In the genomic region with DNA sequence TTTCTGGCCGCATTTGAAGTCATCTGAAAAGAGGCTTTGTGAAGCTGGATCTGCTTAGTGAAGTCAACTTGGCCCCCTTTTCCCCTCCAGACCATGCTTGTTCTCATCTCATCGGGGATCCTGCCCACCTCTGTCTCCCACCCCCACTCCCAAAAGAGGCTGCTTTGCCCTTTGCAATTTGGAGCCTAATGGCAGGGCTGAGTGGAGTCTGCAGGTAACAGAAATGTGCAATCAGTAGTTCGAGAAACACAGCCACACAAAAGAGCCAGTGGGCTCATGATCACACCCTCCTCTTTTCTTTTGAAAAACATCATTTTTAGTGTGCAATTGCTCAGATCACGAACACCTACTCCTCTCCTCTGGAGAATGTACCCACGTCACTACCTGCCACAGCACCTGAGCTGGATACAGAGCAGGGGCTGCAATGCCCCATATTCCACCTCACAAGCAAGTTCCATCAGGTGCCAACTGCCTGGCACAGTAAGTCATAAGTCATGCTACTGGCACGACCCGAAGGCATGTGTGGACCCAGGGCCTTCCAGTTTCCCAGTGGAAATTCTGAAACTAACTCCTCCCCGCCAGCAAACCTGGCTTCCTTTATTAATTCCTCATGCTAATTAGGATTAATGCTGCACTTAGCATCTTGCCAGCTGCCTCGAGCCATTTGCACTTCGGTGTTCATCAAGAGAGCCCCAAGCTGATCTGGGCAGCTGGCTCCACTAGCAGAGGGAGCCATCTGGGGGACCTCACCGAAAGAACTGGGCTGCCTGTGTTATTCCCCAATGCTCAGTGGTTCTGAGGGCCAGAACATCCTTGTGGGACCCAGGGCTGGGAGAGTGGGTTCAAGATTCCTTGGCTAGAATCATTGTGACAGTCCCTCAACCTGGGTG, we compare ENCODE assay signal across 13 cellular contexts. TPM values are rescaled to one million over a fixed set of nuclear protein-coding genes. Genes with fewer than 3 reads are reported as not detected.
A peak's percentile ranks its signal among the peaks of the same experiment; 100 is the strongest.
DNase-seq lines count a peak whose midpoint lies in the region; ATAC-seq and TF ChIP-seq lines count a peak whose summit lies in the region.
"Had no signal": no experiment of that assay in that cellular context is flagged by ENCODE, and none has a peak within 500 bp of the region (broad histone marks: within the 10 kb centered on the region; RNA-seq: fewer than 3 reads in every experiment).

No MANE protein-coding gene starts in this region.

- H3K79me2 ChIP-seq in SK-N-SH (ENCODE audit: insufficient read depth): peaks cover 15% of the 10 kb centered on the region; the same call in 1 of the 2 replicates

- peaks cover 0 to 4% of the 10 kb centered on the region in 2 experiments for H3K36me3 ChIP-seq in SK-N-SH (replicated peaks in 1 of 2; ENCODE audit: control insufficient read depth in 1 of 2, insufficient read depth in 2 of 2, low read length in 1 of 2)
- H3K36me3 ChIP-seq in prostate gland: no peaks in the 10 kb centered on the region
- H3K36me3 ChIP-seq: HAP-1 had no signal

- peaks cover 18% of the 10 kb centered on the region for H4K20me1 ChIP-seq in SK-N-SH (ENCODE audit: insufficient read depth)

- TF ChIP-seq EP300 in SK-N-SH (IDR thresholded peaks at IDR 0.05; ENCODE audit: borderline replicate concordance in 1 of 2, low read depth in 1 of 2, low read length in 1 of 2): peak in 1 of 2 experiments; percentile 95; a peak in 2 of 4 replicates

- no peak overlapping the region for H2AFZ ChIP-seq in SK-N-SH (ENCODE audit: low read depth)

- peak; percentile 57 for TF ChIP-seq RAD21 in SK-N-SH (IDR thresholded peaks at IDR 0.05; ENCODE audit: low read length)

- H3K4me2 ChIP-seq in SK-N-SH: peak overlapping the region; percentile 90

- ATAC-seq in GM21619 (IDR thresholded peaks at IDR 0.05; ENCODE audit: unreplicated experiment): no peak
- ATAC-seq in GM21367 (IDR thresholded peaks at IDR 0.05; ENCODE audit: unreplicated experiment): no peak

- no peaks in the 10 kb centered on the region for H3K27me3 ChIP-seq in SK-N-SH (ENCODE audit: insufficient read depth)
- H3K27me3 ChIP-seq in prostate gland (replicated peaks; ENCODE audit: insufficient read depth): no peaks in the 10 kb centered on the region

- CTCF ChIA-PET in SK-N-SH (lab: Yijun Ruan, JAX): interaction anchor here (0.6 to 2.8 kb wide), 14 partner anchors 8 to 497 kb away, joined by 3 to 21 read pairs (median 4); no protein-coding TSS in a partner anchor

- H3K4me3 Mint-ChIP-seq in activated T-cell treated with anti-CD3 and anti-CD28 coated beads, Interleukin-2, amount 50 U/mL, for 24 hours: peak overlapping the region; percentile 67
- H3K4me3 Mint-ChIP-seq in glutamatergic neuron (ENCODE audit: unreplicated experiment): peak overlapping the region; percentile 89

- H3K27ac ChIP-seq in SK-N-SH (ENCODE audit: low read depth in 2 of 2, low read length in 1 of 2): peak overlapping the region in 1 of 2 experiments; percentile 97; a peak in 2 of 4 replicates
- peak overlapping the region; percentile 6 to 78 for H3K27ac ChIP-seq in prostate gland

- H3K9ac ChIP-seq in SK-N-SH: no peak overlapping the region

- TF ChIP-seq CTCF in SK-N-SH (IDR thresholded peaks at IDR 0.05): no peak
- no peak for TF ChIP-seq CTCF in glutamatergic neuron (IDR thresholded peaks at IDR 0.05; ENCODE audit: partially characterized antibody, unreplicated experiment)
- no peak for TF ChIP-seq CTCF in prostate gland (IDR thresholded peaks at IDR 0.05)

- H3F3A ChIP-seq in SK-N-SH (replicated peaks; ENCODE audit: insufficient read depth): peaks cover 4% of the 10 kb centered on the region

- H3K4me3 ChIP-seq in SK-N-SH (ENCODE audit: low read depth in 2 of 2, low read length in 1 of 2) (peak overlapping the region; percentile 50 to 93), prostate gland (peak overlapping the region; percentile 42 to 61)

- POLR2A ChIA-PET in SK-N-SH (lab: Yijun Ruan, JAX): interaction anchor here (0.8 to 5.8 kb wide), 21 partner anchors 9 to 196 kb away, joined by 3 to 95 read pairs (median 6); partner anchors contain the start of gene CACNG5

- H3K27ac Mint-ChIP-seq in activated T-cell treated with anti-CD3 and anti-CD28 coated beads, Interleukin-2, amount 50 U/mL, for 24 hours: no peak overlapping the region
- peak overlapping the region; percentile 67 for H3K27ac Mint-ChIP-seq in glutamatergic neuron (ENCODE audit: unreplicated experiment)

- no peak for DNase-seq in activated T-cell treated with anti-CD3 and anti-CD28 coated beads, Interleukin-2, amount 50 U/mL, for 24 hours
- DNase-seq in activated T-cell treated with anti-CD3 and anti-CD28 coated beads, Interleukin-2, amount 50 U/mL, for 1 hour: no peak
- DNase-seq in SK-N-SH: peak; percentile 68
- DNase-seq in glutamatergic neuron: peak; percentile 74
- DNase-seq in prostate gland (ENCODE audit: low spot score): no peak
- DNase-seq in ecto neural progenitor cell (ENCODE audit: low spot score): no peak
- DNase-seq: mesenchymal stem cell, NCI-H446 treated with DMSO at 0.1 percent for 48 hours had no signal

- no peaks in the 10 kb centered on the region for H3K9me2 ChIP-seq in SK-N-SH

- intact Hi-C loops in prostate gland (cut with DNase I): no loop called here

- peaks cover 8% of the 10 kb centered on the region for H3K4me1 Mint-ChIP-seq in activated T-cell treated with anti-CD3 and anti-CD28 coated beads, Interleukin-2, amount 50 U/mL, for 24 hours (ENCODE audit: low read depth)
- H3K4me1 Mint-ChIP-seq in glutamatergic neuron (ENCODE audit: low read depth, unreplicated experiment): peaks cover 43% of the 10 kb centered on the region

- H3K36me3 Mint-ChIP-seq in activated T-cell treated with anti-CD3 and anti-CD28 coated beads, Interleukin-2, amount 50 U/mL, for 24 hours (ENCODE audit: low read depth): no peaks in the 10 kb centered on the region
- H3K36me3 Mint-ChIP-seq in glutamatergic neuron (ENCODE audit: unreplicated experiment): peaks cover 7% of the 10 kb centered on the region

- no peaks in the 10 kb centered on the region for H3K9me3 Mint-ChIP-seq in activated T-cell treated with anti-CD3 and anti-CD28 coated beads, Interleukin-2, amount 50 U/mL, for 24 hours
- peaks cover 25% of the 10 kb centered on the region for H3K9me3 Mint-ChIP-seq in glutamatergic neuron (ENCODE audit: unreplicated experiment)

- peaks cover 85% of the 10 kb centered on the region for H3K27me3 Mint-ChIP-seq in activated T-cell treated with anti-CD3 and anti-CD28 coated beads, Interleukin-2, amount 50 U/mL, for 24 hours
- peaks cover 41% of the 10 kb centered on the region for H3K27me3 Mint-ChIP-seq in glutamatergic neuron (ENCODE audit: unreplicated experiment)

- H3K9me3 ChIP-seq in SK-N-SH (no peaks in the 10 kb centered on the region), prostate gland (no peaks in the 10 kb centered on the region)
- H3K9me3 ChIP-seq: HAP-1 had no signal

- WGBS in SK-N-SH (ENCODE audit: low lambda C conversion rate): 60% methylated on average over 11 of the region's 11 CpGs
- WGBS in prostate gland: 70% methylated on average over 11 of the region's 11 CpGs

- TF ChIP-seq POLR2A in prostate gland (IDR thresholded peaks at IDR 0.05): no peak

- peaks cover 0 to 73% of the 10 kb centered on the region in 2 experiments; a peak in 2 of 4 replicates for H3K4me1 ChIP-seq in SK-N-SH (ENCODE audit: control insufficient read depth in 1 of 2, insufficient read depth in 2 of 2, low read depth in 1 of 2, low read length in 1 of 2)
- peaks cover 17% of the 10 kb centered on the region for H3K4me1 ChIP-seq in prostate gland (replicated peaks)
- H3K4me1 ChIP-seq: HAP-1 had no signal

TF ChIP-seq in SK-N-SH, 30 proteins besides CTCF, POLR2A, EP300 and RAD21:
- TF ChIP-seq NFIC (IDR thresholded peaks at IDR 0.05; ENCODE audit: borderline replicate concordance) (no peak), FOXJ3 (CRISPR knock-in tag; IDR thresholded peaks at IDR 0.05) (peak; percentile 74), REST (IDR thresholded peaks at IDR 0.05; ENCODE audit: low read depth, low read length) (0 out of 2 replicates have a peak, but pooled peaks have one; percentile 5), SMC3 (IDR thresholded peaks at IDR 0.05; ENCODE audit: low read depth, low read length) (0 out of 2 replicates have a peak, but pooled peaks have one; percentile 4), CHD2 (IDR thresholded peaks at IDR 0.05; ENCODE audit: low read length, partially characterized antibody) (peak; percentile 38), RCOR1 (IDR thresholded peaks at IDR 0.05; ENCODE audit: low read length) (peak; percentile 87), GATA2 (CRISPR knock-in tag; IDR thresholded peaks at IDR 0.05) (0 out of 2 replicates have a peak, but pooled peaks have one; percentile 21), YY1 (IDR thresholded peaks at IDR 0.05; ENCODE audit: low read depth) (no peak), EZH2phosphoT487 (IDR thresholded peaks at IDR 0.05; ENCODE audit: borderline replicate concordance, low read depth) (no peak), MXI1 (IDR thresholded peaks at IDR 0.05; ENCODE audit: low read depth, low read length) (0 out of 2 replicates have a peak, but pooled peaks have one; percentile 58)

RNA-seq across cellular contexts. Expression of gene CACNG4, which starts 2.3 kb away (rescaled TPM):
- polyA plus RNA-seq in SK-N-SH (2012; rRNA removed): 12.4 and 13.2 TPM in 2 replicates
- 9.9 and 16.7 TPM in 2 replicates for polyA plus RNA-seq in SK-N-SH (2012; cell fraction: cytosol; rRNA removed)
- 7.9 and 9.8 TPM in 2 replicates for polyA plus RNA-seq in SK-N-SH (2012; cell fraction: nucleus; rRNA removed)
- 105 TPM for total RNA-seq in glutamatergic neuron (ENCODE audit: unreplicated experiment)
- 10 to 100 TPM in 1 of 2 donors, 1 to 10 TPM in 1; 9.5 to 12.9 TPM for total RNA-seq in prostate gland
- total RNA-seq: fibroblast of villous mesenchyme, LHCN-M2 had no signal

Comparison
In these comparisons a context has a peak if more than half of its experiments do, and no peak if none do; other contexts are left out.
1. DNase-seq: peak in SK-N-SH (single experiment) and glutamatergic neuron (single experiment); none in activated T-cell treated with anti-CD3 and anti-CD28 coated beads, Interleukin-2, amount 50 U/mL, for 24 hours (single experiment), activated T-cell treated with anti-CD3 and anti-CD28 coated beads, Interleukin-2, amount 50 U/mL, for 1 hour (single experiment), prostate gland (single experiment) and ecto neural progenitor cell (single experiment).